In genomic region chr2:120679526-120679925, GRCh38 we compare ENCODE assay signal across 1 cellular context.
TF ChIP-seq lines count a peak whose summit lies in the region.

No MANE protein-coding gene starts in this region.

TF ChIP-seq in HepG2, 621 proteins besides CTCF, POLR2A, EP300 and RAD21:
- TF ChIP-seq CHD4 (IDR thresholded peaks at IDR 0.05; ENCODE audit: borderline replicate concordance, low read length) = no peak
